25 cellular contexts compared by ENCODE assay signal in the genomic region with DNA sequence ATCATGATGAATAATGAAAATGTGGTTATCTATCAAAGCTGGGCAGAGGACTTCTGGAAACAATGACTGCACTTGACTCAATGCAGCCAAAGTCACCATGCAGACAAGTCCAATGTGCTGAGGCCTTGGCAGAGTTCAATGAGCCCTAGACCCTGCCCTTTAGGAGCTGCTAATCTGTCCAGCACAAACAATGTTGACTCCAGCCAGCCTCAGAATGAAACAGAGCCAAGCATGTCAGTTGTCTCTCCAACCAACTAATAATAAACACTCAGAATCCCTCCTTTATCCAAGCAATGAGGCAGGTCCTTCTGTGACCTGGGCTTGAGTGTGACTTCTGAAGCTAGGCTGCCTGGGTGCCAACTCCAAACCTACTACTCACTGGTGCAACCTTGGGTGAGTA.
"Had no signal": no experiment of that assay in that cellular context is flagged by ENCODE, and none has a peak within 500 bp of the region (broad histone marks: within the 10 kb centered on the region; RNA-seq: fewer than 3 reads in every experiment).

No MANE protein-coding gene starts in this region.

- DNase-seq: cortex of kidney; effector memory CD8-positive, alpha-beta T cell; erythroblast; esophagus squamous epithelium; foreskin melanocyte; glutamatergic neuron; kidney; lower lobe of right lung; naive B cell; pancreas; retina; stimulated activated CD4-positive, alpha-beta T cell treated with anti-CD3 and anti-CD28 coated beads, Interleukin-12 subunit alpha, Interleukin-12 subunit beta, amount 100 ng/mL, for 4 hours; stimulated activated CD4-positive, alpha-beta T cell treated with anti-CD3 and anti-CD28 coated beads, Interleukin-1b, Interleukin-23, amount 100 ng/mL, for 48 hours; stimulated activated CD4-positive, alpha-beta T cell treated with anti-CD3 and anti-CD28 coated beads, Interleukin-4, amount 100 ng/mL, for 1 hour; stimulated activated CD8-positive, alpha-beta memory T cell treated with anti-CD3 and anti-CD28 coated beads, Interleukin-4, amount 100 ng/mL, for 48 hours; stimulated activated naive CD4-positive, alpha-beta T cell; stimulated activated naive CD8-positive, alpha-beta T cell treated with anti-CD3 and anti-CD28 coated beads, Interleukin-15, amount 100 ng/mL, for 72 hours; transverse colon; upper lobe of right lung; uterus had no signal

- FAIRE-seq: endometrium, kidney, pancreas had no signal

- H3K27ac ChIP-seq: esophagus squamous epithelium, lower lobe of right lung, neutrophil, pancreas, suprapubic skin, transverse colon, upper lobe of right lung, uterus had no signal

- ATAC-seq: effector memory CD8-positive, alpha-beta T cell; lower lobe of right lung; pancreas; sciatic nerve; upper lobe of right lung had no signal

- H3K4me3 ChIP-seq: esophagus squamous epithelium, lower lobe of right lung, pancreas, smooth muscle cell, suprapubic skin, transverse colon, upper lobe of right lung, uterus had no signal

- H3K9me3 ChIP-seq: esophagus squamous epithelium, lower lobe of right lung, neutrophil, pancreas, suprapubic skin, transverse colon, upper lobe of right lung, uterus had no signal

- H3K27me3 ChIP-seq: esophagus squamous epithelium, neutrophil, pancreas, suprapubic skin, transverse colon, upper lobe of right lung, uterus had no signal

- H3K36me3 ChIP-seq: esophagus squamous epithelium, lower lobe of right lung, neutrophil, pancreas, suprapubic skin, transverse colon, upper lobe of right lung, uterus had no signal

- H3K4me2 ChIP-seq: smooth muscle cell had no signal

- H3K4me1 ChIP-seq: lower lobe of right lung, pancreas, transverse colon, upper lobe of right lung, uterus had no signal
